8 cellular contexts compared by ENCODE assay signal in the genomic region with DNA sequence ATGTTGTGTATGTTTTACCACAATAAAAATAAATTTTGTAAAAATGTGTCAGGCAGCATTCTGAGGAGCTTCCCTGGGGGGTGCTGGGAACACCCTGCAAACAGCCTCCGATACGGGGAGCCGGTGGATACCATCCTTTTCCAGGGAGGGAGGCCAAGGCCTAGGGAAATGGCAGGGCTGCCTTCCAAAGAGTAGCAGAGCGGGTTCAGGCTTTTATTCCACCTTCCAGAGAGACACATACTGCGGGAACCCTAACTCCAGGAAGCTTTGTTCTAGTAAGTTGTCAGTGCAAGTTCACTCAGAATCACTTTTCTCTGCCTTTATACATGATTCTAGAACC. TPM values are rescaled to one million over a fixed set of nuclear protein-coding genes. Genes with fewer than 3 reads are reported as not detected.
DNase-seq lines count a peak whose midpoint lies in the region; ATAC-seq and TF ChIP-seq lines count a peak whose summit lies in the region.

No MANE protein-coding gene starts in this region.

- peaks cover 39% of the 10 kb centered on the region for H3K4me1 ChIP-seq in PC-9 (replicated peaks; ENCODE audit: insufficient read depth)

- H3K4me3 ChIP-seq in PC-9 = peak overlapping the region; percentile 68

- no peak; the same call in 1 of the 2 replicates for TF ChIP-seq CTCF in PC-9 (conservative IDR thresholded peaks at IDR 0.05)
- no peak for TF ChIP-seq CTCF in type B pancreatic cell (conservative IDR thresholded peaks at IDR 0.05)

- H3K4me3 Mint-ChIP-seq in stimulated activated naive CD8-positive, alpha-beta T cell treated with anti-CD3 and anti-CD28 coated beads, Interleukin-15, Interleukin-2, amounts not matched to agents 100 ng/mL and 50 ng/mL, for 24 hours = peak overlapping the region; percentile 90
- H3K4me3 Mint-ChIP-seq in memory B cell (peak overlapping the region; percentile 89), type B pancreatic cell (peak overlapping the region; percentile 93)

- peak overlapping the region; percentile 97 for H3K27ac Mint-ChIP-seq in stimulated activated naive CD8-positive, alpha-beta T cell treated with anti-CD3 and anti-CD28 coated beads, Interleukin-15, Interleukin-2, amounts not matched to agents 100 ng/mL and 50 ng/mL, for 24 hours
- H3K27ac Mint-ChIP-seq in memory B cell (peak overlapping the region; percentile 98), type B pancreatic cell (peak overlapping the region; percentile 97)

- H3K27ac ChIP-seq in PC-9 (peak overlapping the region; percentile 95), cingulate gyrus (ENCODE audit: low read depth, low read length) (peak overlapping the region; percentile 96)

- H3K79me2 ChIP-seq in PC-9 (ENCODE audit: low read depth) = peaks cover 47% of the 10 kb centered on the region

- H3K36me3 ChIP-seq in PC-9 (ENCODE audit: low read depth) = no peaks in the 10 kb centered on the region

- peak overlapping the region; percentile 91 for H2AFZ ChIP-seq in PC-9

- intact Hi-C loops in PC-9 (cut with micrococcal nuclease; ENCODE audit: unreplicated experiment) = loop anchor here (1.0 to 2.0 kb wide), 4 partner anchors 28 to 145 kb away; no protein-coding TSS in a partner anchor

- CTCF ChIA-PET in PC-9 (lab: Charles Lee) = interaction anchor here (0.6 to 1.2 kb wide), 2 partner anchors 35 to 54 kb away, joined by 3 to 4 read pairs; no protein-coding TSS in a partner anchor

- H3K9me3 ChIP-seq in PC-9 (ENCODE audit: insufficient read depth, low read depth) = no peaks in the 10 kb centered on the region; the same call in 1 of the 2 replicates

- H3K27me3 Mint-ChIP-seq in stimulated activated naive CD8-positive, alpha-beta T cell treated with anti-CD3 and anti-CD28 coated beads, Interleukin-15, Interleukin-2, amounts not matched to agents 100 ng/mL and 50 ng/mL, for 24 hours = no peaks in the 10 kb centered on the region
- H3K27me3 Mint-ChIP-seq in memory B cell (no peaks in the 10 kb centered on the region), type B pancreatic cell (no peaks in the 10 kb centered on the region)

- POLR2A ChIA-PET in PC-9 (lab: Charles Lee; ENCODE audit: unreplicated experiment) = interaction anchor here (0.6 kb wide), 1 partner anchor 15 kb away, joined by 3 read pairs; no protein-coding TSS in a partner anchor

- BruUV-seq in PC-9 (replicated peaks; lab: Mats Ljungman, UMichigan) = no TSS peak

- no peak for DNase-seq in stimulated activated naive CD8-positive, alpha-beta T cell treated with anti-CD3 and anti-CD28 coated beads, Interleukin-15, Interleukin-2, amounts not matched to agents 100 U/mL and 50 U/mL, for 24 hours
- DNase-seq in PC-9 (no peak), memory B cell (ENCODE audit: low spot score in 2 of 2) (peak in 1 of 2 donors; percentile 8), type B pancreatic cell (ENCODE audit: extremely low spot score, unreplicated experiment) (no peak), amniotic stem cell (lab: John Stamatoyannopoulos, UW) (no peak), NCI-H2029 treated with DMSO at 0.1 percent for 48 hours (lab: John Stamatoyannopoulos, UW) (no peak)

- H3K4me2 ChIP-seq in PC-9 = peak overlapping the region; percentile 79

- ATAC-seq in stimulated activated naive CD8-positive, alpha-beta T cell treated with anti-CD3 and anti-CD28 coated beads, Interleukin-15, Interleukin-2, amounts not matched to agents 100 U/mL and 50 U/mL, for 24 hours = no peak
- ATAC-seq in memory B cell (ENCODE audit: low read depth) = no peak

- no peaks in the 10 kb centered on the region for H3K27me3 ChIP-seq in PC-9 (ENCODE audit: insufficient read depth, low read depth)

- peaks cover 4% of the 10 kb centered on the region for H3K9me3 Mint-ChIP-seq in stimulated activated naive CD8-positive, alpha-beta T cell treated with anti-CD3 and anti-CD28 coated beads, Interleukin-15, Interleukin-2, amounts not matched to agents 100 ng/mL and 50 ng/mL, for 24 hours
- H3K9me3 Mint-ChIP-seq in memory B cell (no peaks in the 10 kb centered on the region), type B pancreatic cell (no peaks in the 10 kb centered on the region)

- H3K4me1 Mint-ChIP-seq in stimulated activated naive CD8-positive, alpha-beta T cell treated with anti-CD3 and anti-CD28 coated beads, Interleukin-15, Interleukin-2, amounts not matched to agents 100 ng/mL and 50 ng/mL, for 24 hours (ENCODE audit: low read depth) = peaks cover 42% of the 10 kb centered on the region
- peaks cover 26% of the 10 kb centered on the region for H3K4me1 Mint-ChIP-seq in memory B cell
- peaks cover 17% of the 10 kb centered on the region for H3K4me1 Mint-ChIP-seq in type B pancreatic cell (ENCODE audit: unreplicated experiment)

- peaks cover 16% of the 10 kb centered on the region for H3F3A ChIP-seq in PC-9 (ENCODE audit: insufficient read depth, low read depth)

- H3K9me2 ChIP-seq in PC-9 (ENCODE audit: insufficient read depth) = no peaks in the 10 kb centered on the region

- peaks cover 3% of the 10 kb centered on the region for H3K36me3 Mint-ChIP-seq in stimulated activated naive CD8-positive, alpha-beta T cell treated with anti-CD3 and anti-CD28 coated beads, Interleukin-15, Interleukin-2, amounts not matched to agents 100 ng/mL and 50 ng/mL, for 24 hours (ENCODE audit: low read depth)
- H3K36me3 Mint-ChIP-seq in memory B cell (no peaks in the 10 kb centered on the region), type B pancreatic cell (peaks cover 3% of the 10 kb centered on the region)

- H4K20me1 ChIP-seq in PC-9 (ENCODE audit: insufficient read depth) = peaks cover 15% of the 10 kb centered on the region

RNA-seq across cellular contexts. Expression of a gene that starts 0.9 kb away (rescaled TPM):
- 63.1 and 81.4 TPM in 2 replicates for total RNA-seq in PC-9 (2021)
- 51.3 and 67.2 TPM in 2 replicates for total RNA-seq in type B pancreatic cell (ENCODE audit: low replicate concordance)
